In the genomic region with DNA sequence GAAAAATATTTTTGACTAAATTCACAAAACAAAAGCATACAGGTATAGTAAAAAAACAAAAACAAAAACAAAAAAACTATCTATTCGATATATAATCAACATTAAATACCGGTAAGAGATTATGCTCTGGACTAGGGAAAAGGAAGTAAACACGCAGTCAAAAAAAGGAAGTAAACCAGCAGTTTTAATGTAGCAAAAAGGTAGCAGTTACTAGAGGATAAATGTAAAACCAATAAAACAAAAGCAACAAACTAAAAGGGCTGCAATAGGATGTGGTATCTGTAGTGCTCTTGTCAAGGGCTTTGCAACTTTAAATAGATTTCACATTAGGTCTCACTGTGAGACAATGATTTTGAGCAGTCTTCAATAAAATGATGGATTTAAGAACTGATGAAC, we compare ENCODE assay signal across 11 cellular contexts. TPM values are rescaled to one million over a fixed set of nuclear protein-coding genes. Genes with fewer than 3 reads are reported as not detected.
A peak's percentile ranks its signal among the peaks of the same experiment; 100 is the strongest.
DNase-seq lines count a peak whose midpoint lies in the region; ATAC-seq and TF ChIP-seq lines count a peak whose summit lies in the region.
"Had no signal": no experiment of that assay in that cellular context is flagged by ENCODE, and none has a peak within 500 bp of the region (broad histone marks: within the 10 kb centered on the region; RNA-seq: fewer than 3 reads in every experiment).

No MANE protein-coding gene starts in this region.

- H3F3A ChIP-seq in SK-N-SH (replicated peaks; ENCODE audit: insufficient read depth) = no peaks in the 10 kb centered on the region

- H3K4me1 Mint-ChIP-seq in effector memory CD8-positive, alpha-beta T cell (ENCODE audit: low read depth in 2 of 2) = peaks cover 45 to 64% of the 10 kb centered on the region in 2 donors
- peaks cover 71% of the 10 kb centered on the region for H3K4me1 Mint-ChIP-seq in stimulated activated memory B cell treated with anti-CD40 and anti-IgM and Interleukin-4, amounts not matched to agents 10 μg/mL and 1 μg/mL and 100 μg/mL, for 72 hours

- TF ChIP-seq CTCF in SK-N-SH (IDR thresholded peaks at IDR 0.05) (no peak), OCI-LY7 (conservative IDR thresholded peaks at IDR 0.05; ENCODE audit: low read length) (no peak)

- no peak overlapping the region for H2AFZ ChIP-seq in SK-N-SH (ENCODE audit: low read depth)
- H2AFZ ChIP-seq in OCI-LY7 (ENCODE audit: low read length) = peak overlapping the region; percentile 73; the same call in 1 of the 2 replicates

- POLR2A ChIA-PET in SK-N-SH (lab: Yijun Ruan, JAX) = no interaction called here
- POLR2A ChIA-PET in OCI-LY7 (lab: Charles Lee) = interaction anchor here (0.8 to 4.9 kb wide), 2 partner anchors 9 to 71 kb away, joined by 3 to 26 read pairs; no protein-coding TSS in a partner anchor

- no peaks in the 10 kb centered on the region for H3K9me3 Mint-ChIP-seq in effector memory CD8-positive, alpha-beta T cell
- no peaks in the 10 kb centered on the region for H3K9me3 Mint-ChIP-seq in stimulated activated memory B cell treated with anti-CD40 and anti-IgM and Interleukin-4, amounts not matched to agents 10 μg/mL and 1 μg/mL and 100 μg/mL, for 72 hours

- no peak for ATAC-seq in SK-N-SH treated with all-trans-retinoic acid at 6 μM for 48 hours
- peak; percentile 23 for ATAC-seq in effector memory CD8-positive, alpha-beta T cell (replicated peaks)
- ATAC-seq in stimulated activated memory B cell treated with anti-CD40 and anti-IgM and Interleukin-4, amounts not matched to agents 10 μg/mL and 1 μg/mL and 100 μg/mL, for 72 hours = no peak
- ATAC-seq in GM21528 (IDR thresholded peaks at IDR 0.05; ENCODE audit: low FRiP score, unreplicated experiment) = no peak
- no peak for ATAC-seq in GM21423 (IDR thresholded peaks at IDR 0.05; ENCODE audit: unreplicated experiment)

- peaks cover 55% of the 10 kb centered on the region for H3K36me3 Mint-ChIP-seq in effector memory CD8-positive, alpha-beta T cell (ENCODE audit: insufficient read depth)
- peaks cover 8% of the 10 kb centered on the region for H3K36me3 Mint-ChIP-seq in stimulated activated memory B cell treated with anti-CD40 and anti-IgM and Interleukin-4, amounts not matched to agents 10 μg/mL and 1 μg/mL and 100 μg/mL, for 72 hours

- no peak overlapping the region for H3K9ac ChIP-seq in SK-N-SH

- TF ChIP-seq RAD21 in SK-N-SH (IDR thresholded peaks at IDR 0.05; ENCODE audit: low read length) = no peak

- no peaks in the 10 kb centered on the region for H3K79me2 ChIP-seq in SK-N-SH (ENCODE audit: insufficient read depth)
- H3K79me2 ChIP-seq in OCI-LY7 (ENCODE audit: insufficient read depth, low read depth, low read length) = peaks cover 26% of the 10 kb centered on the region; the same call in 1 of the 2 replicates

- DNase-seq in SK-N-SH = no peak
- DNase-seq in OCI-LY7 (ENCODE audit: low spot score) = peak; percentile 46
- no peak for DNase-seq in effector memory CD8-positive, alpha-beta T cell
- no peak for DNase-seq in NCI-H2029 treated with DMSO at 0.1 percent for 48 hours (lab: John Stamatoyannopoulos, UW)
- DNase-seq: hypothalamus, ovary, T-helper 9 cell had no signal

- H3K27me3 ChIP-seq in SK-N-SH (ENCODE audit: insufficient read depth) = no peaks in the 10 kb centered on the region
- H3K27me3 ChIP-seq: ovary had no signal

- no peak overlapping the region for H3K27ac ChIP-seq in SK-N-SH (ENCODE audit: low read depth in 2 of 2, low read length in 1 of 2)
- peak overlapping the region; percentile 89 for H3K27ac ChIP-seq in OCI-LY7 (ENCODE audit: low read depth, low read length, poor library complexity, severe bottlenecking)

- no peaks in the 10 kb centered on the region for H3K9me3 ChIP-seq in SK-N-SH
- no peaks in the 10 kb centered on the region for H3K9me3 ChIP-seq in OCI-LY7 (ENCODE audit: low read length)
- H3K9me3 ChIP-seq: ovary had no signal

- BruUV-seq in OCI-LY7 (replicated peaks; lab: Mats Ljungman, UMichigan) = no TSS peak

- WGBS in SK-N-SH (ENCODE audit: low lambda C conversion rate) = 49% methylated on average over 3 of the region's 3 CpGs

- H3K4me3 ChIP-seq in SK-N-SH (ENCODE audit: low read depth in 2 of 2, low read length in 1 of 2) (peak overlapping the region in 1 of 2 experiments; percentile 52; a peak in 1 of 4 replicates), OCI-LY7 (ENCODE audit: low read depth, low read length, poor library complexity, severe bottlenecking) (peak overlapping the region; percentile 72)

- no peak for TF ChIP-seq EP300 in SK-N-SH (IDR thresholded peaks at IDR 0.05; ENCODE audit: borderline replicate concordance in 1 of 2, low read depth in 1 of 2, low read length in 1 of 2)

- H3K4me1 ChIP-seq in SK-N-SH (ENCODE audit: control insufficient read depth in 1 of 2, insufficient read depth in 2 of 2, low read depth in 1 of 2, low read length in 1 of 2) (peaks cover 0 to 6% of the 10 kb centered on the region in 2 experiments; a peak in 2 of 4 replicates), OCI-LY7 (ENCODE audit: insufficient read depth, low read length, poor library complexity, severe bottlenecking) (peaks cover 19% of the 10 kb centered on the region)

- intact Hi-C loops in OCI-LY7 (cut with micrococcal nuclease; ENCODE audit: unreplicated experiment) = no loop called here

- H3K36me3 ChIP-seq in SK-N-SH (replicated peaks in 1 of 2; ENCODE audit: control insufficient read depth in 1 of 2, insufficient read depth in 2 of 2, low read length in 1 of 2) (peaks cover 11 to 17% of the 10 kb centered on the region in 2 experiments), OCI-LY7 (ENCODE audit: insufficient read depth, low read length) (peaks cover 18% of the 10 kb centered on the region; the same call in 1 of the 2 replicates)
- H3K36me3 ChIP-seq: ovary had no signal

- H4K20me1 ChIP-seq in SK-N-SH (ENCODE audit: insufficient read depth) = no peaks in the 10 kb centered on the region
- no peaks in the 10 kb centered on the region for H4K20me1 ChIP-seq in OCI-LY7 (ENCODE audit: insufficient read depth, low read length)

- H3K27me3 Mint-ChIP-seq in effector memory CD8-positive, alpha-beta T cell = no peaks in the 10 kb centered on the region
- H3K27me3 Mint-ChIP-seq in stimulated activated memory B cell treated with anti-CD40 and anti-IgM and Interleukin-4, amounts not matched to agents 10 μg/mL and 1 μg/mL and 100 μg/mL, for 72 hours = no peaks in the 10 kb centered on the region

- H3K9me2 ChIP-seq in SK-N-SH = no peaks in the 10 kb centered on the region
- H3K9me2 ChIP-seq in OCI-LY7 (ENCODE audit: insufficient read depth, low read length) = no peaks in the 10 kb centered on the region

- peak overlapping the region; percentile 93 to 97 for H3K27ac Mint-ChIP-seq in effector memory CD8-positive, alpha-beta T cell
- H3K27ac Mint-ChIP-seq in stimulated activated memory B cell treated with anti-CD40 and anti-IgM and Interleukin-4, amounts not matched to agents 10 μg/mL and 1 μg/mL and 100 μg/mL, for 72 hours = peak overlapping the region; percentile 92

- H3K4me3 Mint-ChIP-seq in effector memory CD8-positive, alpha-beta T cell = peak overlapping the region; percentile 92 to 95
- H3K4me3 Mint-ChIP-seq in stimulated activated memory B cell treated with anti-CD40 and anti-IgM and Interleukin-4, amounts not matched to agents 10 μg/mL and 1 μg/mL and 100 μg/mL, for 72 hours = peak overlapping the region; percentile 90

- H3K4me2 ChIP-seq in SK-N-SH (peak overlapping the region; percentile 76), OCI-LY7 (ENCODE audit: low read length) (peak overlapping the region; percentile 85)

- CTCF ChIA-PET in SK-N-SH (lab: Yijun Ruan, JAX) = interaction anchor here (0.6 kb wide), 1 partner anchor 868 kb away, joined by 3 read pairs; no protein-coding TSS in a partner anchor
- CTCF ChIA-PET in OCI-LY7 (lab: Charles Lee; ENCODE audit: unreplicated experiment) = no interaction called here

TF ChIP-seq in SK-N-SH, 30 proteins besides CTCF, POLR2A, EP300 and RAD21 (continues in another document):
- TF ChIP-seq RFX5 (IDR thresholded peaks at IDR 0.05; ENCODE audit: low read length) (no peak), JUND (IDR thresholded peaks at IDR 0.05) (no peak), MEF2A (IDR thresholded peaks at IDR 0.05; ENCODE audit: borderline replicate concordance, low read depth) (no peak), MXI1 (IDR thresholded peaks at IDR 0.05; ENCODE audit: low read depth, low read length) (no peak)
- TF ChIP-seq, protein P1, sequence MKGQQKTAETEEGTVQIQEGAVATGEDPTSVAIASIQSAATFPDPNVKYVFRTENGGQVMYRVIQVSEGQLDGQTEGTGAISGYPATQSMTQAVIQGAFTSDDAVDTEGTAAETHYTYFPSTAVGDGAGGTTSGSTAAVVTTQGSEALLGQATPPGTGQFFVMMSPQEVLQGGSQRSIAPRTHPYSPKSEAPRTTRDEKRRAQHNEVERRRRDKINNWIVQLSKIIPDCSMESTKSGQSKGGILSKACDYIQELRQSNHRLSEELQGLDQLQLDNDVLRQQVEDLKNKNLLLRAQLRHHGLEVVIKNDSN (IDR thresholded peaks at IDR 0.05; ENCODE audit: borderline replicate concordance, low read depth) = no peak

TF ChIP-seq in SK-N-SH treated with all-trans-retinoic acid at 6 μM for 48 hours, 23 proteins besides CTCF, POLR2A, EP300 and RAD21 (continues in another document):
- TF ChIP-seq ZNF565 (CRISPR knock-in tag; conservative IDR thresholded peaks at IDR 0.05; ENCODE audit: low read depth) (no peak), TCF4 (CRISPR knock-in tag; IDR thresholded peaks at IDR 0.05; ENCODE audit: borderline replicate concordance) (no peak), ARNTL (CRISPR knock-in tag; IDR thresholded peaks at IDR 0.05; ENCODE audit: borderline replicate concordance, low read depth) (no peak), PPARA (CRISPR knock-in tag; IDR thresholded peaks at IDR 0.05; ENCODE audit: borderline replicate concordance) (no peak), ISL1 (CRISPR knock-in tag; IDR thresholded peaks at IDR 0.05) (no peak), CSDC2 (CRISPR knock-in tag; IDR thresholded peaks at IDR 0.05) (no peak)

RNA-seq across cellular contexts. Expression of a gene that starts 2.4 kb away (rescaled TPM):
- polyA plus RNA-seq in SK-N-SH (2012; rRNA removed) = 47.1 and 80.4 TPM in 2 replicates
- 45.7 and 47.7 TPM in 2 replicates for polyA plus RNA-seq in SK-N-SH (2012; cell fraction: cytosol; rRNA removed)
- polyA plus RNA-seq in SK-N-SH (2012; cell fraction: nucleus; rRNA removed) = 118 and 211 TPM in 2 replicates
- total RNA-seq in OCI-LY7 (2014; rRNA removed; shearing (Covaris generic)) = 28.5 and 42.7 TPM in 2 replicates
- 41.6 and 49.7 TPM in 2 replicates for total RNA-seq in OCI-LY7 (2022)

RNA-seq across cellular contexts. Expression of a gene that starts 7.1 kb away (rescaled TPM):
- polyA plus RNA-seq in SK-N-SH (2012; rRNA removed) = 22.9 and 29.4 TPM in 2 replicates
- polyA plus RNA-seq in SK-N-SH (2012; cell fraction: cytosol; rRNA removed) = 25.9 and 27.1 TPM in 2 replicates
- 19.6 and 26.8 TPM in 2 replicates for polyA plus RNA-seq in SK-N-SH (2012; cell fraction: nucleus; rRNA removed)
- 16.6 and 19.6 TPM in 2 replicates for total RNA-seq in OCI-LY7 (2014; rRNA removed; shearing (Covaris generic))
- 22.5 and 25.5 TPM in 2 replicates for total RNA-seq in OCI-LY7 (2022)

RNA-seq across cellular contexts. Expression of a gene that starts 44.3 kb away (rescaled TPM):
- polyA plus RNA-seq in SK-N-SH (2012; rRNA removed) = not detected in 2 replicates
- not detected in 2 replicates for polyA plus RNA-seq in SK-N-SH (2012; cell fraction: cytosol; rRNA removed)
- polyA plus RNA-seq in SK-N-SH (2012; cell fraction: nucleus; rRNA removed) = not detected in 2 replicates
- total RNA-seq in OCI-LY7 (2014; rRNA removed; shearing (Covaris generic)) = 0.06 TPM in 1 of 2 replicates, not detected in the other
- not detected in 2 replicates for total RNA-seq in OCI-LY7 (2022)
- polyA plus RNA-seq: ovary had no signal
